12 cellular contexts compared by ENCODE assay signal in genomic region chr4:7066006-7066405, GRCh38. TPM values are rescaled to one million over a fixed set of nuclear protein-coding genes. Genes with fewer than 3 reads are reported as not detected.
DNase-seq lines count a peak whose midpoint lies in the region; ATAC-seq and TF ChIP-seq lines count a peak whose summit lies in the region.
"Had no signal": no experiment of that assay in that cellular context is flagged by ENCODE, and none has a peak within 500 bp of the region (broad histone marks: within the 10 kb centered on the region; RNA-seq: fewer than 3 reads in every experiment).

No MANE protein-coding gene starts in this region.

- 85 to 88% methylated on average over 11 of the region's 11 CpGs for WGBS in GM23248 (ENCODE audit: low coverage in 1 of 2, low lambda C conversion rate in 2 of 2, missing lambda C conversion rate in 2 of 2), 2 experiments

- ATAC-seq in activated CD8-positive, alpha-beta T cell treated with anti-CD3 and anti-CD28 coated beads for 36 hours = no peak
- ATAC-seq in HG02571 (IDR thresholded peaks at IDR 0.05; ENCODE audit: unreplicated experiment) = no peak

- H3F3A ChIP-seq in GM23248 (ENCODE audit: insufficient read depth) = peaks cover 10% of the 10 kb centered on the region; the same call in 1 of the 2 replicates

- DNase-seq in GM23248 = no peak
- no peak for DNase-seq in activated CD8-positive, alpha-beta T cell treated with anti-CD3 and anti-CD28 coated beads for 36 hours
- DNase-seq in mesothelial cell of epicardium (ENCODE audit: low spot score in 2 of 2, unreplicated experiment in 2 of 2) = no peak
- no peak for DNase-seq in HPDE6-E6E7 (ENCODE audit: extremely low spot score)
- no peak for DNase-seq in NCI-H2029 (lab: John Stamatoyannopoulos, UW)
- no peak for DNase-seq in CD1c-positive myeloid dendritic cell (ENCODE audit: extremely low spot score)
- DNase-seq: activated CD4-positive, CD25-positive, alpha-beta regulatory T cell treated with anti-CD3 and anti-CD28 coated beads, Interleukin-2, amount 50 U/mL, for 72 hours; anterior cingulate cortex; NCI-H510A treated with DMSO at 0.1 percent for 48 hours; SHP77 had no signal

- H3K4me2 ChIP-seq in GM23248 (ENCODE audit: unreplicated experiment) = peak overlapping the region; percentile 90

- peak overlapping the region; percentile 90 for H3K4me3 ChIP-seq in ACC112 (ENCODE audit: low read depth, low read length)
- peak overlapping the region; percentile 85; the same call in 1 of the 2 replicates for H3K4me3 ChIP-seq in GM23248

- no peaks in the 10 kb centered on the region for H3K9me3 ChIP-seq in GM23248 (ENCODE audit: low read depth)

- intact Hi-C loops in activated CD8-positive, alpha-beta T cell treated with anti-CD3 and anti-CD28 coated beads for 36 hours (cut with micrococcal nuclease) = loop anchor here (5.0 kb wide), 1 partner anchor 149 kb away; no protein-coding TSS in a partner anchor

- no peak for TF ChIP-seq CTCF in activated CD8-positive, alpha-beta T cell treated with anti-CD3 and anti-CD28 coated beads for 36 hours (IDR thresholded peaks at IDR 0.05)
- TF ChIP-seq CTCF in mesothelial cell of epicardium (IDR thresholded peaks at IDR 0.05; ENCODE audit: unreplicated experiment) = no peak

- H3K4me1 ChIP-seq in ACC112 (ENCODE audit: control insufficient read depth, insufficient read depth, low read length, unreplicated experiment) (peaks cover 15% of the 10 kb centered on the region), GM23248 (ENCODE audit: insufficient read depth) (peaks cover 10% of the 10 kb centered on the region)

- peak overlapping the region; percentile 88; the same call in 1 of the 2 replicates for H3K9ac ChIP-seq in GM23248

- in situ Hi-C loops in GM23248 (cut with MboI) = no loop called here

- no peak overlapping the region for H2AFZ ChIP-seq in ACC112 (ENCODE audit: low read length, unreplicated experiment)
- H2AFZ ChIP-seq in GM23248 = no peak overlapping the region

- peaks cover 46% of the 10 kb centered on the region for H3K79me2 ChIP-seq in ACC112 (ENCODE audit: control insufficient read depth, insufficient read depth, low read length, unreplicated experiment)
- peaks cover 60% of the 10 kb centered on the region for H3K79me2 ChIP-seq in GM23248 (ENCODE audit: insufficient read depth)

- H3K36me3 Mint-ChIP-seq in activated CD8-positive, alpha-beta T cell treated with anti-CD3 and anti-CD28 coated beads for 36 hours (ENCODE audit: low read depth) = peaks cover 52% of the 10 kb centered on the region
- peaks cover 25% of the 10 kb centered on the region for H3K36me3 Mint-ChIP-seq in mesothelial cell of epicardium

- H3K27me3 Mint-ChIP-seq in activated CD8-positive, alpha-beta T cell treated with anti-CD3 and anti-CD28 coated beads for 36 hours = peaks cover 1% of the 10 kb centered on the region
- H3K27me3 Mint-ChIP-seq in mesothelial cell of epicardium (ENCODE audit: low read depth) = peaks cover 4% of the 10 kb centered on the region

- H3K36me3 ChIP-seq in ACC112 (ENCODE audit: insufficient read depth, low read length) (peaks cover 13% of the 10 kb centered on the region), GM23248 (ENCODE audit: low read depth) (peaks cover 29% of the 10 kb centered on the region)

- no peaks in the 10 kb centered on the region for H3K9me2 ChIP-seq in GM23248 (ENCODE audit: insufficient read depth)

- H3K4me1 Mint-ChIP-seq in activated CD8-positive, alpha-beta T cell treated with anti-CD3 and anti-CD28 coated beads for 36 hours (ENCODE audit: low read depth) = peaks cover 42% of the 10 kb centered on the region
- H3K4me1 Mint-ChIP-seq in mesothelial cell of epicardium = peaks cover 27% of the 10 kb centered on the region

- H3K9me3 Mint-ChIP-seq in activated CD8-positive, alpha-beta T cell treated with anti-CD3 and anti-CD28 coated beads for 36 hours = no peaks in the 10 kb centered on the region
- H3K9me3 Mint-ChIP-seq in mesothelial cell of epicardium = no peaks in the 10 kb centered on the region

- H3K27ac Mint-ChIP-seq in activated CD8-positive, alpha-beta T cell treated with anti-CD3 and anti-CD28 coated beads for 36 hours = peak overlapping the region; percentile 55
- no peak overlapping the region for H3K27ac Mint-ChIP-seq in mesothelial cell of epicardium

- H3K27ac ChIP-seq in ACC112 (ENCODE audit: low read depth, low read length) (no peak overlapping the region), GM23248 (no peak overlapping the region)

- H3K4me3 Mint-ChIP-seq in activated CD8-positive, alpha-beta T cell treated with anti-CD3 and anti-CD28 coated beads for 36 hours = peak overlapping the region; percentile 91
- H3K4me3 Mint-ChIP-seq in mesothelial cell of epicardium = peak overlapping the region; percentile 88

- POLR2A ChIA-PET in activated CD8-positive, alpha-beta T cell treated with anti-CD3 and anti-CD28 coated beads for 36 hours (lab: Charles Lee) = interaction anchor here (0.7 to 7.3 kb wide), 11 partner anchors 7 to 350 kb away, joined by 3 to 123 read pairs (median 6); partner anchors contain the start of genes BLOC1S4 and TADA2B

- CTCF ChIA-PET in activated CD8-positive, alpha-beta T cell treated with anti-CD3 and anti-CD28 coated beads for 36 hours (lab: Charles Lee) = interaction anchor here (0.8 to 4.9 kb wide), 7 partner anchors 8 to 364 kb away, joined by 3 to 92 read pairs (median 4); partner anchors contain the start of gene TADA2B

- H4K20me1 ChIP-seq in GM23248 (ENCODE audit: insufficient read depth) = no peaks in the 10 kb centered on the region; the same call in 1 of the 2 replicates

- H3K27me3 ChIP-seq in ACC112 (ENCODE audit: insufficient read depth, low read length) (no peaks in the 10 kb centered on the region), GM23248 (replicated peaks; ENCODE audit: insufficient read depth) (no peaks in the 10 kb centered on the region)

RNA-seq across cellular contexts. Expression of gene GRPEL1, which starts 1.9 kb away (rescaled TPM):
- total RNA-seq in GM23248 (2014; rRNA removed; shearing (Covaris generic)) = 21.6 and 41.8 TPM in 2 replicates
- polyA plus RNA-seq in GM23248 (2016; fragmentation: Nextera tagmentation; extraction: Ambion mirVana) = 82.1 and 85.5 TPM in 2 replicates
- 10 to 100 TPM; 82.4 to 84.5 TPM for total RNA-seq in activated CD8-positive, alpha-beta T cell treated with anti-CD3 and anti-CD28 coated beads for 36 hours
- total RNA-seq in mesothelial cell of epicardium = 15.5 to 17.9 TPM (median 17.3 TPM) in 3 replicates

RNA-seq across cellular contexts. Expression of gene TADA2B, which starts 22.8 kb away (rescaled TPM):
- 14.8 and 15.7 TPM in 2 replicates for total RNA-seq in GM23248 (2014; rRNA removed; shearing (Covaris generic))
- polyA plus RNA-seq in GM23248 (2016; fragmentation: Nextera tagmentation; extraction: Ambion mirVana) = 2.2 and 2.4 TPM in 2 replicates
- 10 to 100 TPM in 1 of 2 experiments, 1 to 10 TPM in 1; 7.7 to 10.0 TPM for total RNA-seq in activated CD8-positive, alpha-beta T cell treated with anti-CD3 and anti-CD28 coated beads for 36 hours
- 16.5 to 19.0 TPM (median 17.4 TPM) in 3 replicates for total RNA-seq in mesothelial cell of epicardium
